Comparison of ENCODE assay signal across 19 cellular contexts in the genomic region with DNA sequence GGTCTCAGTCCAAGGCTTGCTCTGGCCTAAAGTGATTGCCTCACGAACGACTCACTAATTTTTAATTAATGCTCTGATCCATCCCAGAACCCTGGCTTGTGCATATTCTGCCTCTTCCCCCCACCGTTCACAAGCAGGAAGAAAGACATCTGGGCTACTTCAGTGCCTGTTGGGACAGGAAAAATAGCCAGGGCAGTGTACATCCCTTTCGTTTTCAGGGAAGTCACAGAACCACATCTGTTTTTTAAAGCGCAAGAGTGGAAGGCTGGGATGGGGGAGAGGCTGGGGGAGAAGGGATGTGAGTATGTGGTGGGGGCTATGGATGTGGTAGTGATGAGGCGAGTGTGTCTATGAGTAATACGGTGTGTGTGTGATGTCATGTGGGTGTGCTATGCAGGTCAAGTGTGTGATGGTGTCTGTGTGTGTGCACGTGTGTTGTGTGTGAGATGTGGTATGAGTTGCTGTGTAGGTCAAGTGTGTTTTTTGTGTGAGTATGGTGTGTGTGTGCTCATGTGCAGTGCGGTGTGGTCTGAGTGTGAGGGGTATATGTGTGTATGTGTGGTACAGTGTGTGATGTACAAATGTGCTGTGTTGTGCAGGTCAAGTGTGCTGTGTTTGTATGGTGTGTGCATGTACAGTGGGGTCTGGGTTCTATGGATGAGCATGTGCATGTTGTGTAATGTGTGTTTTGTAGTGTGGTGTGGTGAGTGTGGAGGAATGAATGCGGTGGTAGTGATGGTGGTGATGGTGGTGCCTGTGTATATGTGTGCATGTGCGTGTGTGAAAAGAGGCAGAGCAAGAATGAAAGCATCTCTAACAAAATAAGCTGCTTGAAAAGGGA.
DNase-seq lines count a peak whose midpoint lies in the region; ATAC-seq and TF ChIP-seq lines count a peak whose summit lies in the region.
"Had no signal": no experiment of that assay in that cellular context is flagged by ENCODE, and none has a peak within 500 bp of the region (broad histone marks: within the 10 kb centered on the region; RNA-seq: fewer than 3 reads in every experiment).

No MANE protein-coding gene starts in this region.

- DNase-seq in AG10803 (ENCODE audit: low read depth) (peak; percentile 22), SK-N-SH (peak; percentile 44), left ventricle myocardium superior (no peak), sigmoid colon (no peak), suprapubic skin (ENCODE audit: low spot score in 2 of 2) (no peak), body of pancreas (no peak), substantia nigra (lab: John Stamatoyannopoulos, UW) (no peak)
- DNase-seq: activated CD8-positive, alpha-beta memory T cell treated with anti-CD3 and anti-CD28 coated beads, Interleukin-2, amount 50 U/mL, for 48 hours; activated naive CD4-positive, alpha-beta T cell treated with anti-CD3 and anti-CD28 coated beads, Interleukin-2, amount 10 ng/mL, durations not matched to agents 7 days and 5 days; COR-L47; effector memory CD4-positive, alpha-beta T cell; foreskin keratinocyte; GDM1; lower lobe of right lung; NCI-H748 treated with DMSO at 0.1 percent for 48 hours; Peyer's patch; stimulated activated naive CD4-positive, alpha-beta T cell treated with Interleukin-2 at 50 U/mL for 16 hours; T-cell had no signal

- H3F3A ChIP-seq in SK-N-SH (replicated peaks; ENCODE audit: insufficient read depth): no peaks in the 10 kb centered on the region

- no peak overlapping the region; the same call in 1 of the 2 replicates for H3K4me3 ChIP-seq in AG10803 (ENCODE audit: low read length)
- no peak overlapping the region for H3K4me3 ChIP-seq in SK-N-SH (ENCODE audit: low read depth in 2 of 2, low read length in 1 of 2)
- peak overlapping the region in 3 of 4 donors; percentile 8 to 36 (median 25) for H3K4me3 ChIP-seq in sigmoid colon
- H3K4me3 ChIP-seq in suprapubic skin: no peak overlapping the region
- H3K4me3 ChIP-seq in body of pancreas: no peak overlapping the region
- H3K4me3 ChIP-seq: lower lobe of right lung, Peyer's patch had no signal

- peaks cover 0 to 12% of the 10 kb centered on the region in 2 experiments; a peak in 1 of 4 replicates for H3K4me1 ChIP-seq in SK-N-SH (ENCODE audit: control insufficient read depth in 1 of 2, insufficient read depth in 2 of 2, low read depth in 1 of 2, low read length in 1 of 2)
- peaks cover 0 to 17% (median 7%) of the 10 kb centered on the region in 4 donors for H3K4me1 ChIP-seq in sigmoid colon
- no peaks in the 10 kb centered on the region for H3K4me1 ChIP-seq in suprapubic skin
- H3K4me1 ChIP-seq in body of pancreas: no peaks in the 10 kb centered on the region
- H3K4me1 ChIP-seq: foreskin keratinocyte, lower lobe of right lung, Peyer's patch had no signal

- CTCF ChIA-PET in SK-N-SH (lab: Yijun Ruan, JAX): no interaction called here

- ATAC-seq in left ventricle myocardium superior (peak; percentile 38), HG03039 (IDR thresholded peaks at IDR 0.05; ENCODE audit: unreplicated experiment) (no peak), body of pancreas (no peak)
- ATAC-seq: foreskin keratinocyte, T-cell had no signal

- POLR2A ChIA-PET in SK-N-SH (lab: Yijun Ruan, JAX): no interaction called here

- H3K9me3 ChIP-seq in SK-N-SH (no peaks in the 10 kb centered on the region), sigmoid colon (no peaks in the 10 kb centered on the region), suprapubic skin (no peaks in the 10 kb centered on the region), body of pancreas (no peaks in the 10 kb centered on the region)
- H3K9me3 ChIP-seq: lower lobe of right lung, Peyer's patch had no signal

- no peak overlapping the region; a peak in 1 of 4 replicates for H3K27ac ChIP-seq in SK-N-SH (ENCODE audit: low read depth in 2 of 2, low read length in 1 of 2)
- H3K27ac ChIP-seq in sigmoid colon: peak overlapping the region in 3 of 4 donors; percentile 33 to 58 (median 51)
- H3K27ac ChIP-seq in suprapubic skin: no peak overlapping the region
- H3K27ac ChIP-seq in body of pancreas: no peak overlapping the region
- no peak overlapping the region for H3K27ac ChIP-seq in substantia nigra (ENCODE audit: low read depth, low read length, poor library complexity, severe bottlenecking)
- H3K27ac ChIP-seq: foreskin keratinocyte, lower lobe of right lung had no signal

- H3K9ac ChIP-seq in SK-N-SH: no peak overlapping the region

- intact Hi-C loops in left ventricle myocardium superior (cut with micrococcal nuclease): no loop called here
- intact Hi-C loops in sigmoid colon (cut with DNase I): no loop called here
- intact Hi-C loops in body of pancreas (cut with DNase I): no loop called here

- H3K79me2 ChIP-seq in SK-N-SH (ENCODE audit: insufficient read depth): no peaks in the 10 kb centered on the region

- H4K20me1 ChIP-seq in SK-N-SH (ENCODE audit: insufficient read depth): no peaks in the 10 kb centered on the region

- no peak overlapping the region for H3K4me2 ChIP-seq in SK-N-SH

- H3K36me3 ChIP-seq in SK-N-SH (replicated peaks in 1 of 2; ENCODE audit: control insufficient read depth in 1 of 2, insufficient read depth in 2 of 2, low read length in 1 of 2) (no peaks in the 10 kb centered on the region), sigmoid colon (no peaks in the 10 kb centered on the region), suprapubic skin (no peaks in the 10 kb centered on the region), body of pancreas (replicated peaks in 1 of 2; ENCODE audit: insufficient read depth in 1 of 2, low read depth in 2 of 2) (no peaks in the 10 kb centered on the region)
- H3K36me3 ChIP-seq: lower lobe of right lung, Peyer's patch had no signal

- H2AFZ ChIP-seq in SK-N-SH (ENCODE audit: low read depth): no peak overlapping the region

- H3K27me3 ChIP-seq in SK-N-SH (ENCODE audit: insufficient read depth) (0 out of 2 replicates have a peak, but pooled peaks cover 15% of the 10 kb centered on the region), sigmoid colon (no peaks in the 10 kb centered on the region), suprapubic skin (no peaks in the 10 kb centered on the region), body of pancreas (no peaks in the 10 kb centered on the region)
- H3K27me3 ChIP-seq: Peyer's patch had no signal

- TF ChIP-seq CTCF in AG10803 (conservative IDR thresholded peaks at IDR 0.05; ENCODE audit: low read length): no peak
- TF ChIP-seq CTCF in SK-N-SH (IDR thresholded peaks at IDR 0.05): no peak
- TF ChIP-seq CTCF in sigmoid colon (IDR thresholded peaks at IDR 0.05): no peak
- TF ChIP-seq CTCF in suprapubic skin (IDR thresholded peaks at IDR 0.05): no peak
- no peak for TF ChIP-seq CTCF in body of pancreas (IDR thresholded peaks at IDR 0.05)

- no peak for TF ChIP-seq EP300 in SK-N-SH (IDR thresholded peaks at IDR 0.05; ENCODE audit: borderline replicate concordance in 1 of 2, low read depth in 1 of 2, low read length in 1 of 2)
- no peak for TF ChIP-seq EP300 in sigmoid colon (IDR thresholded peaks at IDR 0.05)
- no peak for TF ChIP-seq EP300 in suprapubic skin (IDR thresholded peaks at IDR 0.05)

- 51% methylated on average over 11 of the region's 11 CpGs for WGBS in SK-N-SH (ENCODE audit: low lambda C conversion rate)
- 77 to 80% methylated on average over 11 of the region's 11 CpGs for WGBS in sigmoid colon, 2 donors
- WGBS in suprapubic skin: 62% methylated on average over 11 of the region's 11 CpGs
- 60 to 66% methylated on average over 11 of the region's 11 CpGs for WGBS in body of pancreas, 2 donors

- H3K9me2 ChIP-seq in SK-N-SH: no peaks in the 10 kb centered on the region

- TF ChIP-seq RAD21 in SK-N-SH (IDR thresholded peaks at IDR 0.05; ENCODE audit: low read length): no peak

- TF ChIP-seq POLR2A in sigmoid colon (IDR thresholded peaks at IDR 0.05): no peak
- no peak for TF ChIP-seq POLR2A in suprapubic skin (IDR thresholded peaks at IDR 0.05)
- TF ChIP-seq POLR2A in body of pancreas (IDR thresholded peaks at IDR 0.05): no peak

TF ChIP-seq in SK-N-SH, 30 proteins besides CTCF, POLR2A, EP300 and RAD21:
- no peak for TF ChIP-seq NFIC (IDR thresholded peaks at IDR 0.05; ENCODE audit: borderline replicate concordance)
- TF ChIP-seq MAX (IDR thresholded peaks at IDR 0.05; ENCODE audit: low read depth): no peak
TF ChIP-seq in SK-N-SH: peak in this region for 0.

Comparison
In these comparisons a context has a peak if more than half of its experiments do, and no peak if none do; other contexts are left out.
1. DNase-seq: peak in AG10803 (single experiment) and SK-N-SH (single experiment); none in left ventricle myocardium superior (single experiment), sigmoid colon (single experiment), suprapubic skin (0 of 2), body of pancreas (0 of 4) and substantia nigra (0 of 49).
2. H3K4me3 ChIP-seq: peak in sigmoid colon (3 of 4); none in AG10803 (single experiment), SK-N-SH (0 of 2), suprapubic skin (single experiment) and body of pancreas (0 of 2).
3. H3K27ac ChIP-seq: peak in sigmoid colon (3 of 4); none in SK-N-SH (0 of 2), suprapubic skin (single experiment), body of pancreas (0 of 4) and substantia nigra (single experiment).